8 cellular contexts compared by ENCODE assay signal in the genomic region with DNA sequence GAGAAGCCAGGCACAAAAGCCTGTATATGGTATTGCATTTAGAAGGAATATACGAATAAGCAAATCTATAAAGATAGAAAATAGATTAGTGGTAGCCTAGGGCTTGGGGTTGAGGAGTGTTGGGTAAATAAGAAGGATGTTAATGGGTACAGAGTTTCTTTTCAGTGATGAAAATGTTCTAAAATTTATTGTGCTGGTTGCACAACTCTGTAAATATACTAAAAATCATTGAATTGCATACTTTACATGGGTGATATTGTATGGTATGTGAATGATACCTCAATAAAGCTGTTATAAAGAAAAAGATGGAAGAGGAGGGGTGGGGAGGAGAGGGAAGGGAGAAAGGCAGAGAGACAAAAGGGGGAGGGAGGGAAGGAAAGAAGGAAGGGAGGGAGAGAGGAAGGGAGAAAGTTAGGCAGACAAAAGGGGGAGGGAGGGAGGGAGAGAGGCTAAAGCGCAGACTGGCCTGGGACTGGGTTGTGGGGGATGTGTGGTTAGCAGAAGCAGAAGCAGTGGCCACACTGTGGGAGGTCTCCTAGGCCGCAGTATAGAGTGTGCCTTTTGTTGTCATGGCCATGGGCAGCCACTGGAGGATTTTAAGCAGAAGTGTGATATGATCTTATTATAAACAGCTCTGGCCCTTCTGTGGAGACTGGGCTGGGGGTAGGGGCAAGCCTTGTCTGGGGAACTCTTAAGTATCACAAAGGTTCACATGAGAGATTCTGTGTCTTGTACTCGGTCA.
DNase-seq lines count a peak whose midpoint lies in the region; ATAC-seq and TF ChIP-seq lines count a peak whose summit lies in the region.

No MANE protein-coding gene starts in this region.

- H3K4me3 ChIP-seq in HEK293 (ENCODE audit: low read depth, low read length) (no peak overlapping the region), hepatocyte (no peak overlapping the region)
- no peak overlapping the region for H3K4me3 ChIP-seq in CD4-positive, alpha-beta memory T cell (ENCODE audit: low read length in 2 of 2)

- H3K9me2 ChIP-seq in hepatocyte (replicated peaks; ENCODE audit: insufficient read depth) = no peaks in the 10 kb centered on the region

- no peak overlapping the region for H3K27ac ChIP-seq in HEK293 (ENCODE audit: extremely low read depth, low read depth, low read length)
- H3K27ac ChIP-seq in hepatocyte = no peak overlapping the region
- H3K27ac ChIP-seq in CD4-positive, alpha-beta memory T cell (ENCODE audit: low read depth, low read length) = no peak overlapping the region

- no peaks in the 10 kb centered on the region for H4K20me1 ChIP-seq in hepatocyte (ENCODE audit: insufficient read depth, poor library complexity, severe bottlenecking)

- no peaks in the 10 kb centered on the region for H3K9me3 Mint-ChIP-seq in immature natural killer cell
- no peaks in the 10 kb centered on the region for H3K9me3 Mint-ChIP-seq in CD4-positive, alpha-beta memory T cell

- peak overlapping the region in 4 of 6 donors; percentile 30 to 80 (median 70) for H3K27ac Mint-ChIP-seq in immature natural killer cell
- H3K27ac Mint-ChIP-seq in CD4-positive, alpha-beta memory T cell = peak overlapping the region in 1 of 7 donors; percentile 10

- H2AFZ ChIP-seq in hepatocyte = no peak overlapping the region

- peaks cover 15 to 21% of the 10 kb centered on the region in 2 donors for H3K4me1 Mint-ChIP-seq in immature natural killer cell
- H3K4me1 Mint-ChIP-seq in CD4-positive, alpha-beta memory T cell = peaks cover 0 to 9% (median 6%) of the 10 kb centered on the region in 4 donors

- peaks cover 0 to 5% (median 3%) of the 10 kb centered on the region in 3 donors for H3K27me3 Mint-ChIP-seq in immature natural killer cell (ENCODE audit: low read depth in 3 of 3)
- H3K27me3 Mint-ChIP-seq in CD4-positive, alpha-beta memory T cell = no peaks in the 10 kb centered on the region

- H3K4me2 ChIP-seq in hepatocyte = no peak overlapping the region

- ATAC-seq in GM18499 (IDR thresholded peaks at IDR 0.05; ENCODE audit: insufficient read depth, unreplicated experiment) = peak; percentile 76

- H3K4me1 ChIP-seq in HEK293 (ENCODE audit: control insufficient read depth, insufficient read depth, low read length) (no peaks in the 10 kb centered on the region), hepatocyte (ENCODE audit: insufficient read depth) (peaks cover 6% of the 10 kb centered on the region)
- H3K4me1 ChIP-seq in CD4-positive, alpha-beta memory T cell (ENCODE audit: insufficient read depth, low read length) = no peaks in the 10 kb centered on the region

- POLR2A ChIA-PET in HEK293 (lab: Yijun Ruan, JAX) = no interaction called here
- POLR2A ChIA-PET in CD4-positive, alpha-beta memory T cell (lab: Charles Lee; ENCODE audit: partially characterized antibody) = no interaction called here

- 29% methylated on average over 3 of the region's 4 CpGs for whole genome bisulfite sequencing in hepatocyte (ENCODE audit: low lambda C conversion rate, missing lambda C conversion rate)

- H3K9me3 ChIP-seq in HEK293 (ENCODE audit: control insufficient read depth, insufficient read depth, low read depth, low read length) (no peaks in the 10 kb centered on the region), hepatocyte (ENCODE audit: low read depth) (no peaks in the 10 kb centered on the region)
- H3K9me3 ChIP-seq in CD4-positive, alpha-beta memory T cell (ENCODE audit: control insufficient read depth in 1 of 2, low read length in 2 of 2) = no peaks in the 10 kb centered on the region

- intact Hi-C loops in CD4-positive, alpha-beta memory T cell (cut with micrococcal nuclease) = no loop called here

- no peaks in the 10 kb centered on the region for H3K79me2 ChIP-seq in hepatocyte

- TF ChIP-seq CTCF in HEK293 (tag by site-specific recombination; IDR thresholded peaks at IDR 0.05) (no peak), hepatocyte (IDR thresholded peaks at IDR 0.05; ENCODE audit: poor library complexity) (no peak)

- CTCF ChIA-PET in HEK293 (lab: Yijun Ruan, JAX) = interaction anchor here (1.0 to 1.3 kb wide), 2 partner anchors 51 to 95 kb away, joined by 3 to 4 read pairs; no protein-coding TSS in a partner anchor
- CTCF ChIA-PET in CD4-positive, alpha-beta memory T cell (lab: Charles Lee; ENCODE audit: partially characterized antibody) = interaction anchor here (1.2 kb wide), 1 partner anchor 8 kb away, joined by 4 read pairs; no protein-coding TSS in a partner anchor

- H3K4me3 Mint-ChIP-seq in immature natural killer cell = peak overlapping the region; percentile 12 to 68 (median 42)
- H3K4me3 Mint-ChIP-seq in CD4-positive, alpha-beta memory T cell = no peak overlapping the region

- no peaks in the 10 kb centered on the region for H3K36me3 Mint-ChIP-seq in immature natural killer cell
- H3K36me3 Mint-ChIP-seq in CD4-positive, alpha-beta memory T cell = no peaks in the 10 kb centered on the region

- no peaks in the 10 kb centered on the region for H3K27me3 ChIP-seq in hepatocyte
- no peaks in the 10 kb centered on the region for H3K27me3 ChIP-seq in CD4-positive, alpha-beta memory T cell (ENCODE audit: insufficient read depth, low read length)

- DNase-seq in NCI-H82 treated with DMSO at 0.1 percent for 48 hours (lab: John Stamatoyannopoulos, UW; ENCODE audit: unreplicated experiment) (peak; percentile 39), immature natural killer cell (peak; percentile 29 to 56 (median 42)), hepatocyte (ENCODE audit: low spot score) (no peak), T-helper 2 cell (no peak), NCI-H1092 (lab: John Stamatoyannopoulos, UW) (no peak)
- DNase-seq in CD4-positive, alpha-beta memory T cell = no peak

- H3K36me3 ChIP-seq in HEK293 (ENCODE audit: control insufficient read depth in 2 of 2, insufficient read depth in 1 of 2, low read length in 2 of 2) (no peaks in the 10 kb centered on the region), hepatocyte (replicated peaks; ENCODE audit: insufficient read depth, low read depth) (no peaks in the 10 kb centered on the region)
- H3K36me3 ChIP-seq in CD4-positive, alpha-beta memory T cell (ENCODE audit: insufficient read depth, low read length) = no peaks in the 10 kb centered on the region

TF ChIP-seq in HEK293, 187 proteins besides CTCF, POLR2A, EP300 and RAD21:
- TF ChIP-seq GLIS1 (tag by site-specific recombination; IDR thresholded peaks at IDR 0.05) = 0 out of 2 replicates have a peak, but pooled peaks have one; percentile 6
- TF ChIP-seq, protein P1, sequence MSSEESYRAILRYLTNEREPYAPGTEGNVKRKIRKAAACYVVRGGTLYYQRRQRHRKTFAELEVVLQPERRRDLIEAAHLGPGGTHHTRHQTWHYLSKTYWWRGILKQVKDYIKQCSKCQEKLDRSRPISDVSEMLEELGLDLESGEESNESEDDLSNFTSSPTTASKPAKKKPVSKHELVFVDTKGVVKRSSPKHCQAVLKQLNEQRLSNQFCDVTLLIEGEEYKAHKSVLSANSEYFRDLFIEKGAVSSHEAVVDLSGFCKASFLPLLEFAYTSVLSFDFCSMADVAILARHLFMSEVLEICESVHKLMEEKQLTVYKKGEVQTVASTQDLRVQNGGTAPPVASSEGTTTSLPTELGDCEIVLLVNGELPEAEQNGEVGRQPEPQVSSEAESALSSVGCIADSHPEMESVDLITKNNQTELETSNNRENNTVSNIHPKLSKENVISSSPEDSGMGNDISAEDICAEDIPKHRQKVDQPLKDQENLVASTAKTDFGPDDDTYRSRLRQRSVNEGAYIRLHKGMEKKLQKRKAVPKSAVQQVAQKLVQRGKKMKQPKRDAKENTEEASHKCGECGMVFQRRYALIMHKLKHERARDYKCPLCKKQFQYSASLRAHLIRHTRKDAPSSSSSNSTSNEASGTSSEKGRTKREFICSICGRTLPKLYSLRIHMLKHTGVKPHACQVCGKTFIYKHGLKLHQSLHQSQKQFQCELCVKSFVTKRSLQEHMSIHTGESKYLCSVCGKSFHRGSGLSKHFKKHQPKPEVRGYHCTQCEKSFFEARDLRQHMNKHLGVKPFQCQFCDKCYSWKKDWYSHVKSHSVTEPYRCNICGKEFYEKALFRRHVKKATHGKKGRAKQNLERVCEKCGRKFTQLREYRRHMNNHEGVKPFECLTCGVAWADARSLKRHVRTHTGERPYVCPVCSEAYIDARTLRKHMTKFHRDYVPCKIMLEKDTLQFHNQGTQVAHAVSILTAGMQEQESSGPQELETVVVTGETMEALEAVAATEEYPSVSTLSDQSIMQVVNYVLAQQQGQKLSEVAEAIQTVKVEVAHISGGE (tag by site-specific recombination; conservative IDR thresholded peaks at IDR 0.05; ENCODE audit: low read depth) = no peak

Comparison
In these comparisons a context has a peak if more than half of its experiments do, and no peak if none do; other contexts are left out.
1. DNase-seq: peak in NCI-H82 treated with DMSO at 0.1 percent for 48 hours (single experiment) and immature natural killer cell (3 of 3); none in hepatocyte (single experiment), T-helper 2 cell (0 of 5), NCI-H1092 (single experiment) and CD4-positive, alpha-beta memory T cell (0 of 5).
2. H3K4me3 Mint-ChIP-seq: peak in immature natural killer cell (5 of 5); none in CD4-positive, alpha-beta memory T cell (0 of 8).